Comparison of ENCODE assay signal across 26 cellular contexts in genomic region chr1:43965316-43965715, GRCh38. TPM values are rescaled to one million over a fixed set of nuclear protein-coding genes. Genes with fewer than 3 reads are reported as not detected.
DNase-seq lines count a peak whose midpoint lies in the region; FAIRE-seq and TF ChIP-seq lines count a peak whose summit lies in the region.
"Had no signal": no experiment of that assay in that cellular context is flagged by ENCODE, and none has a peak within 500 bp of the region (broad histone marks: within the 10 kb centered on the region; RNA-seq: fewer than 3 reads in every experiment).

No MANE protein-coding gene starts in this region.

- TF ChIP-seq CTCF in HEK293 (tag by site-specific recombination; IDR thresholded peaks at IDR 0.05) (no peak), bronchial epithelial cell (IDR thresholded peaks at IDR 0.05; ENCODE audit: insufficient read depth, low read length, severe bottlenecking) (no peak), dorsolateral prefrontal cortex (IDR thresholded peaks at IDR 0.05 in 54 of 56, conservative IDR thresholded peaks at IDR 0.05 in 2 of 56; ENCODE audit: low read depth in 1 of 56, partially characterized antibody in 56 of 56) (no peak)

- no peaks in the 10 kb centered on the region for H3K4me1 ChIP-seq in HEK293 (ENCODE audit: control insufficient read depth, insufficient read depth, low read length)
- H3K4me1 ChIP-seq: BE2C had no signal

- H3K4me3 ChIP-seq in HEK293 (ENCODE audit: low read depth, low read length) (no peak overlapping the region), bronchial epithelial cell (ENCODE audit: low read depth, low read length) (no peak overlapping the region), dorsolateral prefrontal cortex (no peak overlapping the region)
- H3K4me3 ChIP-seq: BLaER1 had no signal

- H3K27me3 ChIP-seq in bronchial epithelial cell (ENCODE audit: control insufficient read depth, insufficient read depth, low read length) (no peaks in the 10 kb centered on the region), dorsolateral prefrontal cortex (no peaks in the 10 kb centered on the region)
- H3K27me3 ChIP-seq: BE2C, BLaER1 had no signal

- FAIRE-seq in bronchial epithelial cell (lab: Jason Lieb, UNC), result peak; percentile 84
- FAIRE-seq: A204.1, GM12891, GM19239 had no signal

- no peak for DNase-seq in bronchial epithelial cell (ENCODE audit: low read depth)
- no peak for DNase-seq in dorsolateral prefrontal cortex
- DNase-seq in stimulated activated CD4-positive, alpha-beta T cell treated with anti-CD3 and anti-CD28 coated beads, Interleukin-2, amount 100 ng/mL, for 48 hours, result no peak
- DNase-seq in dedifferentiated amniotic fluid mesenchymal stem cell (ENCODE audit: extremely low spot score), result no peak
- no peak for DNase-seq in SIG-M5 (lab: John Stamatoyannopoulos, UW)
- DNase-seq: 8988T; ACHN; BE2C; C1 segment of cervical spinal cord; CD4-positive, alpha-beta memory T cell; CD4-positive, CD25-positive, alpha-beta regulatory T cell; CD8-positive, alpha-beta memory T cell; COR-L47; DMS 273 treated with DMSO at 0.1 percent for 48 hours; DMS153; DMS53; DMS79; DND-41; EL; GDM1 had no signal

- POLR2A ChIA-PET in HEK293 (lab: Yijun Ruan, JAX), result no interaction called here

- H3K9me3 ChIP-seq in HEK293 (ENCODE audit: control insufficient read depth, insufficient read depth, low read depth, low read length), result no peaks in the 10 kb centered on the region
- H3K9me3 ChIP-seq: BE2C, BLaER1 had no signal

- H3K36me3 ChIP-seq in HEK293 (ENCODE audit: control insufficient read depth in 2 of 2, insufficient read depth in 1 of 2, low read length in 2 of 2) (peaks cover 0 to 76% of the 10 kb centered on the region in 2 experiments; a peak in 1 of 3 replicates), bronchial epithelial cell (ENCODE audit: control insufficient read depth, insufficient read depth, low read length) (peaks cover 20% of the 10 kb centered on the region)
- H3K36me3 ChIP-seq: BE2C had no signal

- CTCF ChIA-PET in HEK293 (lab: Yijun Ruan, JAX), result no interaction called here

- intact Hi-C loops in dorsolateral prefrontal cortex (cut with DNase I), result no loop called here

- H3K27ac ChIP-seq in HEK293 (ENCODE audit: extremely low read depth, low read depth, low read length) (no peak overlapping the region), dorsolateral prefrontal cortex (peak overlapping the region in 33 of 59 donors; percentile 5 to 100 (median 98)), temporal lobe (ENCODE audit: low read depth, low read length) (peak overlapping the region; percentile 38)
- H3K27ac ChIP-seq: BLaER1 had no signal

TF ChIP-seq in HEK293, 187 proteins besides CTCF, POLR2A, EP300 and RAD21:
- peak; percentile 93 for TF ChIP-seq EGR2 (tag by site-specific recombination; IDR thresholded peaks at IDR 0.05; ENCODE audit: low read depth)
- TF ChIP-seq, protein P1, sequence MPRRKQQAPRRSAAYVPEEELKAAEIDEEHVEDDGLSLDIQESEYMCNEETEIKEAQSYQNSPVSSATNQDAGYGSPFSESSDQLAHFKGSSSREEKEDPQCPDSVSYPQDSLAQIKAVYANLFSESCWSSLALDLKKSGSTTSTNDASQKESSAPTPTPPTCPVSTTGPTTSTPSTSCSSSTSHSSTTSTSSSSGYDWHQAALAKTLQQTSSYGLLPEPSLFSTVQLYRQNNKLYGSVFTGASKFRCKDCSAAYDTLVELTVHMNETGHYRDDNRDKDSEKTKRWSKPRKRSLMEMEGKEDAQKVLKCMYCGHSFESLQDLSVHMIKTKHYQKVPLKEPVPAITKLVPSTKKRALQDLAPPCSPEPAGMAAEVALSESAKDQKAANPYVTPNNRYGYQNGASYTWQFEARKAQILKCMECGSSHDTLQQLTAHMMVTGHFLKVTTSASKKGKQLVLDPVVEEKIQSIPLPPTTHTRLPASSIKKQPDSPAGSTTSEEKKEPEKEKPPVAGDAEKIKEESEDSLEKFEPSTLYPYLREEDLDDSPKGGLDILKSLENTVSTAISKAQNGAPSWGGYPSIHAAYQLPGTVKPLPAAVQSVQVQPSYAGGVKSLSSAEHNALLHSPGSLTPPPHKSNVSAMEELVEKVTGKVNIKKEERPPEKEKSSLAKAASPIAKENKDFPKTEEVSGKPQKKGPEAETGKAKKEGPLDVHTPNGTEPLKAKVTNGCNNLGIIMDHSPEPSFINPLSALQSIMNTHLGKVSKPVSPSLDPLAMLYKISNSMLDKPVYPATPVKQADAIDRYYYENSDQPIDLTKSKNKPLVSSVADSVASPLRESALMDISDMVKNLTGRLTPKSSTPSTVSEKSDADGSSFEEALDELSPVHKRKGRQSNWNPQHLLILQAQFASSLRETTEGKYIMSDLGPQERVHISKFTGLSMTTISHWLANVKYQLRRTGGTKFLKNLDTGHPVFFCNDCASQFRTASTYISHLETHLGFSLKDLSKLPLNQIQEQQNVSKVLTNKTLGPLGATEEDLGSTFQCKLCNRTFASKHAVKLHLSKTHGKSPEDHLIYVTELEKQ (tag by site-specific recombination; IDR thresholded peaks at IDR 0.05; ENCODE audit: borderline replicate concordance), result no peak
- TF ChIP-seq ZFHX2 (tag by site-specific recombination; conservative IDR thresholded peaks at IDR 0.05), result peak; percentile 68
TF ChIP-seq in HEK293: peak in this region for 2.

RNA-seq across cellular contexts. Expression of gene DPH2, which starts 4.5 kb away (rescaled TPM):
- total RNA-seq in bronchial epithelial cell (17.9 and 31.9 TPM in 2 replicates), dorsolateral prefrontal cortex (10 to 100 TPM; 12.0 to 31.1 (median 20.7) TPM), temporal lobe (12.3 TPM)

RNA-seq across cellular contexts. Expression of gene ATP6V0B, which starts 9.4 kb away (rescaled TPM):
- 220 and 241 TPM in 2 replicates for total RNA-seq in bronchial epithelial cell
- 100 to 1,000 TPM; 112 to 276 (median 202) TPM for total RNA-seq in dorsolateral prefrontal cortex
- total RNA-seq in temporal lobe, result 102 TPM

RNA-seq across cellular contexts. Expression of gene B4GALT2, which starts 13.7 kb away (rescaled TPM):
- total RNA-seq in bronchial epithelial cell, result 72.7 and 84.0 TPM in 2 replicates
- 10 to 100 TPM; 33.5 to 97.8 (median 48.8) TPM for total RNA-seq in dorsolateral prefrontal cortex
- total RNA-seq in temporal lobe, result 50.4 TPM

RNA-seq across cellular contexts. Expression of gene IPO13, which starts 18.6 kb away (rescaled TPM):
- total RNA-seq in bronchial epithelial cell (13.2 and 19.8 TPM in 2 replicates), dorsolateral prefrontal cortex (100 to 1,000 TPM in 51 of 120 experiments, 10 to 100 TPM in 69; 48.0 to 243 (median 94.5) TPM), temporal lobe (14.0 TPM)

RNA-seq across cellular contexts. Expression of gene CCDC24, which starts 26.1 kb away (rescaled TPM):
- 2.6 and 3.7 TPM in 2 replicates for total RNA-seq in bronchial epithelial cell
- 10 to 100 TPM in 119 of 120 experiments, 1 to 10 TPM in 1; 9.0 to 34.0 (median 18.6) TPM for total RNA-seq in dorsolateral prefrontal cortex
- 4.4 TPM for total RNA-seq in temporal lobe
